In genomic region chr12:56193025-56193578, GRCh38 we compare ENCODE assay signal across 8 cellular contexts. TPM values are rescaled to one million over a fixed set of nuclear protein-coding genes. Genes with fewer than 3 reads are reported as not detected.
DNase-seq lines count a peak whose midpoint lies in the region; ATAC-seq, FAIRE-seq and TF ChIP-seq lines count a peak whose summit lies in the region.

No MANE protein-coding gene starts in this region.

- H3K27me3 ChIP-seq in astrocyte (ENCODE audit: insufficient read depth, low read length) (no peaks in the 10 kb centered on the region), iPS DF 6.9 (ENCODE audit: control insufficient read depth, insufficient read depth, low read length) (no peaks in the 10 kb centered on the region), spleen (replicated peaks in 1 of 7) (no peaks in the 10 kb centered on the region)

- DNase-seq in GM13976 (ENCODE audit: low spot score) (peak; percentile 82), NCI-H2029 (lab: John Stamatoyannopoulos, UW) (peak; percentile 91), astrocyte (ENCODE audit: low read depth) (peak; percentile 61), iPS DF 6.9 (ENCODE audit: low read depth, low spot score) (peak; percentile 60), spleen (no peak)
- peak; percentile 60 for DNase-seq in T-helper 2 cell treated with Interferon-gamma antibody and Interleukin-4, amounts not matched to agents 5 μg/mL and 100 μg/mL, for 36 hours (ENCODE audit: low spot score)

- peaks cover 7% of the 10 kb centered on the region for H4K20me1 ChIP-seq in astrocyte (ENCODE audit: insufficient read depth, low read length)

- no peaks in the 10 kb centered on the region for H3K27me3 Mint-ChIP-seq in T-helper 2 cell treated with Interferon-gamma antibody and Interleukin-4, amounts not matched to agents 5 μg/mL and 100 μg/mL, for 36 hours (ENCODE audit: low read depth)
- H3K27me3 Mint-ChIP-seq in astrocyte (ENCODE audit: low read depth, unreplicated experiment): no peaks in the 10 kb centered on the region

- H3K9me3 Mint-ChIP-seq in T-helper 2 cell treated with Interferon-gamma antibody and Interleukin-4, amounts not matched to agents 5 μg/mL and 100 μg/mL, for 36 hours: no peaks in the 10 kb centered on the region
- no peaks in the 10 kb centered on the region for H3K9me3 Mint-ChIP-seq in astrocyte (ENCODE audit: unreplicated experiment)

- H3K4me3 ChIP-seq in astrocyte (ENCODE audit: insufficient read depth, low read depth, low read length): no peak overlapping the region
- H3K4me3 ChIP-seq in iPS DF 6.9 (ENCODE audit: low read length): no peak overlapping the region
- H3K4me3 ChIP-seq in spleen: no peak overlapping the region

- H3K36me3 Mint-ChIP-seq in T-helper 2 cell treated with Interferon-gamma antibody and Interleukin-4, amounts not matched to agents 5 μg/mL and 100 μg/mL, for 36 hours (ENCODE audit: low read depth): peaks cover 7% of the 10 kb centered on the region
- H3K36me3 Mint-ChIP-seq in astrocyte (ENCODE audit: low read depth, unreplicated experiment): no peaks in the 10 kb centered on the region

- FAIRE-seq in astrocyte (lab: Jason Lieb, UNC): no peak

- H3K4me1 ChIP-seq in astrocyte (ENCODE audit: insufficient read depth, low read length): peaks cover 12% of the 10 kb centered on the region
- H3K4me1 ChIP-seq in iPS DF 6.9 (ENCODE audit: control insufficient read depth, insufficient read depth, low read length): no peaks in the 10 kb centered on the region
- peaks cover 10 to 40% (median 22%) of the 10 kb centered on the region in 6 donors for H3K4me1 ChIP-seq in spleen

- in situ Hi-C loops in GM13976 (cut with MboI; ENCODE audit: low sequenced_read_pairs, unreplicated experiment): no loop called here

- H3K27ac Mint-ChIP-seq in T-helper 2 cell treated with Interferon-gamma antibody and Interleukin-4, amounts not matched to agents 5 μg/mL and 100 μg/mL, for 36 hours: peak overlapping the region; percentile 0
- H3K27ac Mint-ChIP-seq in astrocyte (ENCODE audit: unreplicated experiment): no peak overlapping the region

- no peak overlapping the region for H3K9ac ChIP-seq in astrocyte (ENCODE audit: low read length)

- H3K4me1 Mint-ChIP-seq in T-helper 2 cell treated with Interferon-gamma antibody and Interleukin-4, amounts not matched to agents 5 μg/mL and 100 μg/mL, for 36 hours (ENCODE audit: low read depth): peaks cover 27% of the 10 kb centered on the region
- H3K4me1 Mint-ChIP-seq in astrocyte (ENCODE audit: low read depth, unreplicated experiment): peaks cover 5% of the 10 kb centered on the region

- H3K9me3 ChIP-seq in astrocyte (ENCODE audit: insufficient read depth, low read depth, low read length): no peaks in the 10 kb centered on the region
- no peaks in the 10 kb centered on the region for H3K9me3 ChIP-seq in iPS DF 6.9 (ENCODE audit: control insufficient read depth, insufficient read depth, low read length)
- H3K9me3 ChIP-seq in spleen: no peaks in the 10 kb centered on the region

- H3K4me3 Mint-ChIP-seq in T-helper 2 cell treated with Interferon-gamma antibody and Interleukin-4, amounts not matched to agents 5 μg/mL and 100 μg/mL, for 36 hours: no peak overlapping the region
- peak overlapping the region; percentile 3 for H3K4me3 Mint-ChIP-seq in astrocyte (ENCODE audit: unreplicated experiment)

- no peak overlapping the region for H3K4me2 ChIP-seq in astrocyte (ENCODE audit: low read length)

- no CpG with 5 or more reads among the region's 1 CpG for WGBS in iPS DF 6.9 (ENCODE audit: insufficient coverage, insufficient read length)
- 32 to 50% (median 42%) methylated on average over 1 of the region's 1 CpG for WGBS in spleen, 5 donors

- no peak for TF ChIP-seq POLR2A in spleen (IDR thresholded peaks at IDR 0.05)

- H3K36me3 ChIP-seq in astrocyte (ENCODE audit: insufficient read depth, low read length) (no peaks in the 10 kb centered on the region), iPS DF 6.9 (ENCODE audit: control insufficient read depth, insufficient read depth, low read length) (no peaks in the 10 kb centered on the region), spleen (no peaks in the 10 kb centered on the region)

- peaks cover 8% of the 10 kb centered on the region for H3K79me2 ChIP-seq in astrocyte (ENCODE audit: insufficient read depth, low read length)

- intact Hi-C loops in spleen (cut with DNase I; ENCODE audit: low total_unique reads): loop anchor here (10.0 kb wide), 1 partner anchor 62 kb away; the partner anchor contains the start of gene ANKRD52

- no peak for ATAC-seq in GM21447 (IDR thresholded peaks at IDR 0.05; ENCODE audit: unreplicated experiment)

- TF ChIP-seq CTCF in 22Rv1 (IDR thresholded peaks at IDR 0.05) (peak; percentile 95), GM13976 (IDR thresholded peaks at IDR 0.05; ENCODE audit: borderline replicate concordance, control extremely low read depth, extremely low read depth, insufficient read depth, missing control alignments) (peak; percentile 60), astrocyte (IDR thresholded peaks at IDR 0.05; ENCODE audit: insufficient read depth, low read depth, low read length) (peak; percentile 96), spleen (IDR thresholded peaks at IDR 0.05 in 8 of 11, conservative IDR thresholded peaks at IDR 0.05 in 3 of 11) (peak; percentile 50 to 92 (median 82))

- H3K27ac ChIP-seq in 22Rv1: peak overlapping the region; percentile 7; the same call in 1 of the 2 replicates
- no peak overlapping the region for H3K27ac ChIP-seq in astrocyte (ENCODE audit: low read depth, low read length)
- H3K27ac ChIP-seq in iPS DF 6.9 (ENCODE audit: low read length): no peak overlapping the region
- no peak overlapping the region for H3K27ac ChIP-seq in spleen

- peak overlapping the region; percentile 53 for H2AFZ ChIP-seq in astrocyte (ENCODE audit: low read depth, low read length)

RNA-seq across cellular contexts. Expression of gene SMARCC2, which starts 3.8 kb away (rescaled TPM):
- 57.5 and 57.6 TPM in 2 replicates for total RNA-seq in astrocyte
- 100 to 1,000 TPM in 4 of 7 donors, 10 to 100 TPM in 3; 73.7 to 121 (median 101) TPM for total RNA-seq in spleen
- 10 to 100 TPM in 1 of 3 donors, 1 to 10 TPM in 2; 8.5 to 24.7 (median 9.4) TPM for polyA plus RNA-seq in spleen

RNA-seq across cellular contexts. Expression of gene RNF41, which starts 28.6 kb away (rescaled TPM):
- total RNA-seq in astrocyte (85.8 and 85.9 TPM in 2 replicates), spleen (10 to 100 TPM; 38.5 to 56.1 (median 47.6) TPM)
- polyA plus RNA-seq in spleen: 10 to 100 TPM; 13.2 to 21.0 (median 15.8) TPM

RNA-seq across cellular contexts. Expression of gene NABP2, which starts 31.0 kb away (rescaled TPM):
- total RNA-seq in astrocyte (29.1 and 29.9 TPM in 2 replicates), spleen (10 to 100 TPM; 13.4 to 21.3 (median 18.4) TPM)
- 10 to 100 TPM; 19.7 to 24.6 (median 23.1) TPM for polyA plus RNA-seq in spleen

RNA-seq across cellular contexts. Expression of gene MYL6, which starts 34.9 kb away (rescaled TPM):
- total RNA-seq in astrocyte: 2,485 and 2,685 TPM in 2 replicates
- 1,000 to 10,000 TPM; 1,063 to 1,656 (median 1,218) TPM for total RNA-seq in spleen
- 1,000 to 10,000 TPM; 1,480 to 3,098 (median 2,131) TPM for polyA plus RNA-seq in spleen

RNA-seq across cellular contexts. Expression of gene SLC39A5, which starts 36.7 kb away (rescaled TPM):
- total RNA-seq in astrocyte (0.39 TPM in 1 of 2 replicates, not detected in the other), spleen (1 to 10 TPM in 1 of 7 donors, under 1 TPM in 2, not detected in 4; 0.44 to 1.3 (median 0.92) TPM)
- under 1 TPM; 0.18 to 0.63 (median 0.22) TPM for polyA plus RNA-seq in spleen
